In genomic region chr1:46544561-46545240, GRCh38 we compare ENCODE assay signal across 23 cellular contexts. TPM values are rescaled to one million over a fixed set of nuclear protein-coding genes. Genes with fewer than 3 reads are reported as not detected.
DNase-seq lines count a peak whose midpoint lies in the region; ATAC-seq and TF ChIP-seq lines count a peak whose summit lies in the region.
"Had no signal": no experiment of that assay in that cellular context is flagged by ENCODE, and none has a peak within 500 bp of the region (broad histone marks: within the 10 kb centered on the region; RNA-seq: fewer than 3 reads in every experiment).

No MANE protein-coding gene starts in this region.

- H3K36me3 Mint-ChIP-seq in CD8-positive, alpha-beta memory T cell, result no peaks in the 10 kb centered on the region
- peaks cover 2% of the 10 kb centered on the region for H3K36me3 Mint-ChIP-seq in chondrocyte (ENCODE audit: low read depth)
- H3K36me3 Mint-ChIP-seq in activated T-cell treated with anti-CD3 and anti-CD28 coated beads, Interleukin-2, amount 50 U/mL, for 72 hours (ENCODE audit: insufficient read depth in 2 of 2), result no peaks in the 10 kb centered on the region

- peaks cover 24 to 55% of the 10 kb centered on the region in 2 donors for H3K27me3 Mint-ChIP-seq in CD8-positive, alpha-beta memory T cell
- peaks cover 65% of the 10 kb centered on the region for H3K27me3 Mint-ChIP-seq in chondrocyte (ENCODE audit: low read depth)
- peaks cover 50% of the 10 kb centered on the region for H3K27me3 Mint-ChIP-seq in activated T-cell treated with anti-CD3 and anti-CD28 coated beads, Interleukin-2, amount 50 U/mL, for 72 hours (ENCODE audit: low read depth)

- POLR2A ChIA-PET in CD8-positive, alpha-beta memory T cell (lab: Charles Lee), result no interaction called here

- no peak overlapping the region for H3K4me3 Mint-ChIP-seq in CD8-positive, alpha-beta memory T cell
- peak overlapping the region; percentile 23 for H3K4me3 Mint-ChIP-seq in chondrocyte (ENCODE audit: unreplicated experiment)
- H3K4me3 Mint-ChIP-seq in activated T-cell treated with anti-CD3 and anti-CD28 coated beads, Interleukin-2, amount 50 U/mL, for 72 hours, result no peak overlapping the region
- H3K4me3 Mint-ChIP-seq: activated CD8-positive, alpha-beta T cell treated with anti-CD3 and anti-CD28 coated beads, Interleukin-2, amount 10 ng/mL, durations not matched to agents 7 days and 5 days had no signal

- no peak overlapping the region for H3K9ac ChIP-seq in HUES64 (ENCODE audit: low read depth, low read length)
- no peak overlapping the region for H3K9ac ChIP-seq in iPS-18a (ENCODE audit: low read length)
- H3K9ac ChIP-seq: BLaER1 had no signal

- peaks cover 7% of the 10 kb centered on the region for H3K4me1 ChIP-seq in CD8-positive, alpha-beta memory T cell (ENCODE audit: insufficient read depth, low read length)
- no peaks in the 10 kb centered on the region for H3K4me1 ChIP-seq in HUES64 (ENCODE audit: insufficient read depth, low read length)
- H3K4me1 ChIP-seq in iPS-18a (ENCODE audit: control insufficient read depth, low read depth, low read length), result peaks cover 5% of the 10 kb centered on the region
- peaks cover 0 to 14% (median 8%) of the 10 kb centered on the region in 4 donors for H3K4me1 ChIP-seq in tibial artery
- H3K4me1 ChIP-seq: psoas muscle had no signal

- H3K27ac ChIP-seq in CD8-positive, alpha-beta memory T cell (ENCODE audit: low read depth, low read length), result peak overlapping the region; percentile 9
- H3K27ac ChIP-seq in HUES64 (ENCODE audit: low read depth, low read length), result no peak overlapping the region
- H3K27ac ChIP-seq in iPS-18a (ENCODE audit: low read length), result no peak overlapping the region
- H3K27ac ChIP-seq in tibial artery, result no peak overlapping the region
- H3K27ac ChIP-seq: BLaER1, epithelial cell of prostate, psoas muscle, RWPE1, uterus had no signal

- no peak overlapping the region for H3K4me3 ChIP-seq in CD8-positive, alpha-beta memory T cell (ENCODE audit: low read length)
- H3K4me3 ChIP-seq in HUES64 (ENCODE audit: low read length) (peak overlapping the region; percentile 55), iPS-18a (ENCODE audit: low read length) (peak overlapping the region; percentile 52), tibial artery (no peak overlapping the region)
- H3K4me3 ChIP-seq: BLaER1, psoas muscle, uterus had no signal

- TF ChIP-seq CTCF in chondrocyte (IDR thresholded peaks at IDR 0.05), result peak; percentile 18
- TF ChIP-seq CTCF in tibial artery (IDR thresholded peaks at IDR 0.05), result no peak

- intact Hi-C loops in tibial artery (cut with DNase I; ENCODE audit: low total_unique reads), result no loop called here

- H3K9me3 Mint-ChIP-seq in CD8-positive, alpha-beta memory T cell, result no peaks in the 10 kb centered on the region
- no peaks in the 10 kb centered on the region for H3K9me3 Mint-ChIP-seq in chondrocyte (ENCODE audit: low read depth)
- H3K9me3 Mint-ChIP-seq in activated T-cell treated with anti-CD3 and anti-CD28 coated beads, Interleukin-2, amount 50 U/mL, for 72 hours, result no peaks in the 10 kb centered on the region

- 55% methylated on average over 4 of the region's 5 CpGs for WGBS in HUES64

- H3K27me3 ChIP-seq in CD8-positive, alpha-beta memory T cell (ENCODE audit: insufficient read depth, low read length, poor library complexity, severe bottlenecking), result peaks cover 9% of the 10 kb centered on the region
- H3K27me3 ChIP-seq in HUES64 (ENCODE audit: insufficient read depth, low read length) (peaks cover 79% of the 10 kb centered on the region), iPS-18a (ENCODE audit: control insufficient read depth, insufficient read depth, low read length) (peaks cover 72% of the 10 kb centered on the region), tibial artery (peaks cover 0 to 61% of the 10 kb centered on the region in 2 donors)

- CTCF ChIA-PET in CD8-positive, alpha-beta memory T cell (lab: Charles Lee), result no interaction called here

- no peaks in the 10 kb centered on the region for H3K9me3 ChIP-seq in CD8-positive, alpha-beta memory T cell (ENCODE audit: low read length)
- H3K9me3 ChIP-seq in HUES64 (ENCODE audit: insufficient read depth, low read depth, low read length), result no peaks in the 10 kb centered on the region
- no peaks in the 10 kb centered on the region for H3K9me3 ChIP-seq in iPS-18a (ENCODE audit: control insufficient read depth, low read depth, low read length)
- no peaks in the 10 kb centered on the region for H3K9me3 ChIP-seq in tibial artery
- H3K9me3 ChIP-seq: BLaER1, psoas muscle, uterus had no signal

- peaks cover 17 to 26% (median 22%) of the 10 kb centered on the region in 3 donors for H3K4me1 Mint-ChIP-seq in CD8-positive, alpha-beta memory T cell
- H3K4me1 Mint-ChIP-seq in chondrocyte (ENCODE audit: low read depth), result peaks cover 8% of the 10 kb centered on the region
- H3K4me1 Mint-ChIP-seq in activated T-cell treated with anti-CD3 and anti-CD28 coated beads, Interleukin-2, amount 50 U/mL, for 72 hours (ENCODE audit: low read depth), result peaks cover 6% of the 10 kb centered on the region

- peak in 1 of 5 donors; percentile 20 for DNase-seq in CD8-positive, alpha-beta memory T cell
- peak; percentile 41 for DNase-seq in chondrocyte (ENCODE audit: low spot score)
- no peak for DNase-seq in tibial artery
- DNase-seq in activated T-cell treated with anti-CD3 and anti-CD28 coated beads, Interleukin-2, amount 50 U/mL, for 72 hours, result no peak
- DNase-seq: activated CD8-positive, alpha-beta T cell treated with anti-CD3 and anti-CD28 coated beads, Interleukin-2, amount 10 ng/mL, durations not matched to agents 7 days and 5 days; Calu3; caudate nucleus; NCI-H1105 treated with DMSO at 0.1 percent for 48 hours; NCI-H524; uterus had no signal

- no peaks in the 10 kb centered on the region for H3K36me3 ChIP-seq in CD8-positive, alpha-beta memory T cell (ENCODE audit: insufficient read depth, low read length)
- H3K36me3 ChIP-seq in HUES64 (ENCODE audit: insufficient read depth, low read length), result no peaks in the 10 kb centered on the region
- H3K36me3 ChIP-seq in iPS-18a (ENCODE audit: control insufficient read depth, low read depth, low read length), result no peaks in the 10 kb centered on the region
- no peaks in the 10 kb centered on the region for H3K36me3 ChIP-seq in tibial artery
- H3K36me3 ChIP-seq: BLaER1, uterus had no signal

- H3K27ac Mint-ChIP-seq in CD8-positive, alpha-beta memory T cell, result peak overlapping the region in 1 of 8 donors; percentile 23
- H3K27ac Mint-ChIP-seq in chondrocyte (ENCODE audit: unreplicated experiment), result no peak overlapping the region
- no peak overlapping the region for H3K27ac Mint-ChIP-seq in activated T-cell treated with anti-CD3 and anti-CD28 coated beads, Interleukin-2, amount 50 U/mL, for 72 hours
- H3K27ac Mint-ChIP-seq: activated CD8-positive, alpha-beta T cell treated with anti-CD3 and anti-CD28 coated beads, Interleukin-2, amount 10 ng/mL, durations not matched to agents 7 days and 5 days had no signal

- ATAC-seq in GM21381 (IDR thresholded peaks at IDR 0.05; ENCODE audit: unreplicated experiment) (no peak), HG02870 (IDR thresholded peaks at IDR 0.05; ENCODE audit: unreplicated experiment) (no peak)
- ATAC-seq in activated T-cell treated with anti-CD3 and anti-CD28 coated beads, Interleukin-2, amount 50 U/mL, for 72 hours (replicated peaks in 1 of 2), result no peak
- ATAC-seq: activated CD4-positive, CD25-positive, alpha-beta regulatory T cell treated with anti-CD3 and anti-CD28 coated beads, Interleukin-2, amount 50 U/mL, for 24 hours; activated CD8-positive, alpha-beta T cell treated with anti-CD3 and anti-CD28 coated beads, Interleukin-2, amount 10 ng/mL, durations not matched to agents 7 days and 5 days; left lobe of liver had no signal

RNA-seq across cellular contexts. Expression of gene KNCN, which starts 6.7 kb away (rescaled TPM):
- total RNA-seq in CD8-positive, alpha-beta memory T cell, result not detected
- not detected for polyA plus RNA-seq in CD8-positive, alpha-beta memory T cell
- not detected for polyA plus RNA-seq in HUES64 (2013, experiment 1 of 2)
- polyA plus RNA-seq in HUES64 (2013, experiment 2 of 2), result not detected
- not detected in 3 replicates for total RNA-seq in chondrocyte
- not detected for total RNA-seq in activated T-cell treated with anti-CD3 and anti-CD28 coated beads, Interleukin-2, amount 50 U/mL, for 72 hours
- total RNA-seq: A673; activated CD8-positive, alpha-beta T cell treated with anti-CD3 and anti-CD28 coated beads, Interleukin-2, amount 10 ng/mL, durations not matched to agents 7 days and 5 days; Calu3; left lobe of liver; psoas muscle; uterus had no signal
- polyA plus RNA-seq: psoas muscle had no signal

RNA-seq across cellular contexts. Expression of gene DMBX1, which starts 55.1 kb away (rescaled TPM):
- not detected for total RNA-seq in CD8-positive, alpha-beta memory T cell
- polyA plus RNA-seq in CD8-positive, alpha-beta memory T cell, result not detected
- 0.50 TPM for polyA plus RNA-seq in HUES64 (2013, experiment 1 of 2)
- polyA plus RNA-seq in HUES64 (2013, experiment 2 of 2), result 0.70 TPM
- total RNA-seq in chondrocyte, result not detected in 3 replicates
- total RNA-seq in activated T-cell treated with anti-CD3 and anti-CD28 coated beads, Interleukin-2, amount 50 U/mL, for 72 hours, result under 1 TPM in 1 of 2 donors, not detected in 1; 0.37 TPM
- total RNA-seq: frontal cortex, left lobe of liver, mononuclear cell, psoas muscle had no signal
- polyA plus RNA-seq: psoas muscle had no signal

RNA-seq across cellular contexts. Expression of gene MKNK1, which starts 59.4 kb away (rescaled TPM):
- 10 to 100 TPM; 27.9 to 32.4 TPM for total RNA-seq in CD8-positive, alpha-beta memory T cell
- 39.0 TPM for polyA plus RNA-seq in CD8-positive, alpha-beta memory T cell
- 13.0 TPM for polyA plus RNA-seq in HUES64 (2013, experiment 1 of 2)
- 17.2 TPM for polyA plus RNA-seq in HUES64 (2013, experiment 2 of 2)
- 24.5 to 25.8 TPM (median 25.1 TPM) in 3 replicates for total RNA-seq in chondrocyte
- total RNA-seq in activated T-cell treated with anti-CD3 and anti-CD28 coated beads, Interleukin-2, amount 50 U/mL, for 72 hours, result 10 to 100 TPM; 35.5 to 37.5 TPM

Comparison
In these comparisons a context has a peak if more than half of its experiments do, and no peak if none do; other contexts are left out.
1. H3K4me3 ChIP-seq: peak in HUES64 (single experiment) and iPS-18a (single experiment); none in CD8-positive, alpha-beta memory T cell (single experiment) and tibial artery (0 of 2).